In the genomic region with DNA sequence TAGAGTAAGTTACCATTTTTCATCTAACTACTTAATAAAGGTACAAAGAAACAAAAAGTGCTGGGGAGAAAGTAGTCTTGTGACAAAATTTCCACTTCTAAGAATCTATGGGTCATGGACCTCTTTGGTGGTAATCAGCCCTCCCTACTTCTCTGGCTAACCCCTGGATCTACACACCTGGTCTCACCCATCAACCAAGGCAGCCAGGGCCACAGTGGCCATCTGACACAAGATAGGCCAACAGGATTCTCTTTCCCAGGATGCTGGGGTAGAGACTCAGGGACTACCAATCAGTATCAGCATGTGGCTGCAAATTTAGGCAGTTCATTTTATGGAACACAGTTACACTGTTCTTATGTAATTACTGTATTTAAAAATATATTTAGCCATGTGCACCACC, we compare ENCODE assay signal across 19 cellular contexts. TPM values are rescaled to one million over a fixed set of nuclear protein-coding genes. Genes with fewer than 3 reads are reported as not detected.
A peak's percentile ranks its signal among the peaks of the same experiment; 100 is the strongest.
DNase-seq lines count a peak whose midpoint lies in the region; ATAC-seq and TF ChIP-seq lines count a peak whose summit lies in the region.
"Had no signal": no experiment of that assay in that cellular context is flagged by ENCODE, and none has a peak within 500 bp of the region (broad histone marks: within the 10 kb centered on the region; RNA-seq: fewer than 3 reads in every experiment).

No MANE protein-coding gene starts in this region.

- peaks cover 53% of the 10 kb centered on the region for H3K36me3 Mint-ChIP-seq in activated CD8-positive, alpha-beta memory T cell treated with anti-CD3 and anti-CD28 coated beads, Interleukin-2, amount 10 ng/mL, durations not matched to agents 7 days and 5 days
- peaks cover 4% of the 10 kb centered on the region for H3K36me3 Mint-ChIP-seq in endothelial cell (ENCODE audit: low read depth, unreplicated experiment)

- H3K4me3 Mint-ChIP-seq in activated CD8-positive, alpha-beta memory T cell treated with anti-CD3 and anti-CD28 coated beads, Interleukin-2, amount 10 ng/mL, durations not matched to agents 7 days and 5 days = no peak overlapping the region
- H3K4me3 Mint-ChIP-seq in endothelial cell (ENCODE audit: unreplicated experiment) = no peak overlapping the region
- H3K4me3 Mint-ChIP-seq: B cell; CD4-positive, CD25-positive, alpha-beta regulatory T cell had no signal

- peaks cover 5% of the 10 kb centered on the region for H3K4me1 Mint-ChIP-seq in activated CD8-positive, alpha-beta memory T cell treated with anti-CD3 and anti-CD28 coated beads, Interleukin-2, amount 10 ng/mL, durations not matched to agents 7 days and 5 days
- no peaks in the 10 kb centered on the region for H3K4me1 Mint-ChIP-seq in endothelial cell (ENCODE audit: unreplicated experiment)
- H3K4me1 Mint-ChIP-seq: B cell had no signal

- CTCF ChIA-PET in activated CD8-positive, alpha-beta memory T cell treated with anti-CD3 and anti-CD28 coated beads, Interleukin-2, amount 10 ng/mL, durations not matched to agents 7 days and 5 days (lab: Charles Lee) = interaction anchor here (0.7 kb wide), 1 partner anchor 18 kb away, joined by 3 read pairs; no protein-coding TSS in a partner anchor

- H3K27ac Mint-ChIP-seq in activated CD8-positive, alpha-beta memory T cell treated with anti-CD3 and anti-CD28 coated beads, Interleukin-2, amount 10 ng/mL, durations not matched to agents 7 days and 5 days = peak overlapping the region; percentile 28
- H3K27ac Mint-ChIP-seq in endothelial cell (ENCODE audit: unreplicated experiment) = no peak overlapping the region
- H3K27ac Mint-ChIP-seq: B cell had no signal

- no peaks in the 10 kb centered on the region for H3K9me3 Mint-ChIP-seq in activated CD8-positive, alpha-beta memory T cell treated with anti-CD3 and anti-CD28 coated beads, Interleukin-2, amount 10 ng/mL, durations not matched to agents 7 days and 5 days (ENCODE audit: low read depth)
- no peaks in the 10 kb centered on the region for H3K9me3 Mint-ChIP-seq in endothelial cell (ENCODE audit: unreplicated experiment)
- H3K9me3 Mint-ChIP-seq: CD4-positive, CD25-positive, alpha-beta regulatory T cell had no signal

- no peaks in the 10 kb centered on the region for H3K27me3 Mint-ChIP-seq in activated CD8-positive, alpha-beta memory T cell treated with anti-CD3 and anti-CD28 coated beads, Interleukin-2, amount 10 ng/mL, durations not matched to agents 7 days and 5 days
- H3K27me3 Mint-ChIP-seq in endothelial cell (ENCODE audit: unreplicated experiment) = no peaks in the 10 kb centered on the region
- H3K27me3 Mint-ChIP-seq: B cell; CD4-positive, CD25-positive, alpha-beta regulatory T cell had no signal

- no peaks in the 10 kb centered on the region for H3K9me3 ChIP-seq in neutrophil
- H3K9me3 ChIP-seq: BLaER1 had no signal

- peaks cover 97% of the 10 kb centered on the region for H3K36me3 ChIP-seq in neutrophil

- no peak overlapping the region for H3K4me3 ChIP-seq in neutrophil (ENCODE audit: low read depth in 1 of 2, low read length in 1 of 2)
- H3K4me3 ChIP-seq: BLaER1, GM23248 had no signal

- DNase-seq in activated CD8-positive, alpha-beta memory T cell treated with anti-CD3 and anti-CD28 coated beads, Interleukin-2, amount 10 ng/mL, durations not matched to agents 7 days and 5 days = no peak
- DNase-seq in activated CD8-positive, alpha-beta memory T cell treated with anti-CD3 and anti-CD28 coated beads for 24 hours = no peak
- DNase-seq in LHCN-M2 (ENCODE audit: low read depth) (peak; percentile 15), endothelial cell (ENCODE audit: low spot score) (no peak), DMS53 (lab: John Stamatoyannopoulos, UW) (no peak)
- DNase-seq: CD4-positive, CD25-positive, alpha-beta regulatory T cell; DMS 273 treated with DMSO at 0.1 percent for 48 hours; DMS79 treated with DMSO at 0.1 percent for 48 hours; GF-D8; GM23248; H7; HCEC 1CT had no signal

- peak overlapping the region; percentile 48 for H3K27ac ChIP-seq in neutrophil
- H3K27ac ChIP-seq: 22Rv1, BLaER1, C4-2B, GM23248 had no signal

- ATAC-seq in activated CD8-positive, alpha-beta memory T cell treated with anti-CD3 and anti-CD28 coated beads, Interleukin-2, amount 10 ng/mL, durations not matched to agents 7 days and 5 days = no peak
- ATAC-seq in esophagus mucosa = peak; percentile 8
- no peak for ATAC-seq in GM21825 (IDR thresholded peaks at IDR 0.05; ENCODE audit: unreplicated experiment)

- peaks cover 41 to 64% of the 10 kb centered on the region in 2 experiments for H3K4me1 ChIP-seq in neutrophil (ENCODE audit: control insufficient read depth in 1 of 2, insufficient read depth in 1 of 2, low read depth in 1 of 2, low read length in 1 of 2)
- H3K4me1 ChIP-seq: BLaER1 had no signal

- no peaks in the 10 kb centered on the region for H3K27me3 ChIP-seq in neutrophil
- H3K27me3 ChIP-seq: BLaER1 had no signal

- TF ChIP-seq CTCF in neutrophil (IDR thresholded peaks at IDR 0.05) (no peak), endothelial cell (IDR thresholded peaks at IDR 0.05; ENCODE audit: unreplicated experiment) (no peak)

RNA-seq across cellular contexts. Expression of a gene that starts 17.8 kb away (rescaled TPM):
- 100 to 1,000 TPM in 1 of 2 experiments, 10 to 100 TPM in 1; 72.3 to 100 TPM for total RNA-seq in activated CD8-positive, alpha-beta memory T cell treated with anti-CD3 and anti-CD28 coated beads, Interleukin-2, amount 10 ng/mL, durations not matched to agents 7 days and 5 days
- total RNA-seq in LHCN-M2 (2014; rRNA removed) (75.9 and 97.7 TPM in 2 replicates), esophagus mucosa (67.0 TPM), endothelial cell (ENCODE audit: unreplicated experiment) (32.0 TPM)
- 12.4 TPM for polyA plus RNA-seq in LHCN-M2 (2012)

RNA-seq across cellular contexts. Expression of a gene that starts 38.0 kb away (rescaled TPM):
- 10 to 100 TPM; 57.4 to 71.9 TPM for total RNA-seq in activated CD8-positive, alpha-beta memory T cell treated with anti-CD3 and anti-CD28 coated beads, Interleukin-2, amount 10 ng/mL, durations not matched to agents 7 days and 5 days
- total RNA-seq in LHCN-M2 (2014; rRNA removed) = 46.9 and 53.1 TPM in 2 replicates
- polyA plus RNA-seq in LHCN-M2 (2012) = 18.5 TPM
- total RNA-seq in esophagus mucosa = 50.0 TPM
- total RNA-seq in endothelial cell (ENCODE audit: unreplicated experiment) = 47.1 TPM
